ENCODE assay signal across 15 cellular contexts in genomic region chr10:14834588-14834987, GRCh38. TPM values are rescaled to one million over a fixed set of nuclear protein-coding genes. Genes with fewer than 3 reads are reported as not detected.
DNase-seq lines count a peak whose midpoint lies in the region; TF ChIP-seq lines count a peak whose summit lies in the region.
"Had no signal": no experiment of that assay in that cellular context is flagged by ENCODE, and none has a peak within 500 bp of the region (broad histone marks: within the 10 kb centered on the region; RNA-seq: fewer than 3 reads in every experiment).

No MANE protein-coding gene starts in this region.

- no peak overlapping the region for H3K4me3 ChIP-seq in esophagus muscularis mucosa
- H3K4me3 ChIP-seq: HAP-1 had no signal

- 90% methylated on average over 4 of the region's 4 CpGs for WGBS in esophagus muscularis mucosa

- no peak for TF ChIP-seq POLR2A in esophagus muscularis mucosa (IDR thresholded peaks at IDR 0.05; ENCODE audit: low read depth)

- no peaks in the 10 kb centered on the region for H3K36me3 ChIP-seq in esophagus muscularis mucosa

- intact Hi-C loops in esophagus muscularis mucosa (cut with DNase I), result no loop called here

- H3K27me3 Mint-ChIP-seq in nephron (ENCODE audit: low read depth), result peaks cover 3% of the 10 kb centered on the region

- no peak overlapping the region for H3K27ac ChIP-seq in esophagus muscularis mucosa (replicated peaks in 1 of 4)
- no peak overlapping the region for H3K27ac ChIP-seq in caudate nucleus (ENCODE audit: low read depth, low read length)

- DNase-seq in NCI-H69 (lab: John Stamatoyannopoulos, UW), result peak; percentile 1
- DNase-seq in esophagus muscularis mucosa (ENCODE audit: extremely low spot score), result peak; percentile 19
- no peak for DNase-seq in caudate nucleus (lab: John Stamatoyannopoulos, UW)
- no peak for DNase-seq in KG1 (lab: John Stamatoyannopoulos, UW)
- DNase-seq in OCI-M2 (lab: John Stamatoyannopoulos, UW; ENCODE audit: unreplicated experiment), result no peak
- no peak for DNase-seq in EL
- DNase-seq: DMS53, NCI-H1105, NCI-H1694, NCI-H2107, NCI-H526 treated with DMSO at 0.1 percent for 48 hours, RPMI8226 had no signal

- H3K9me3 ChIP-seq in esophagus muscularis mucosa, result no peaks in the 10 kb centered on the region
- H3K9me3 ChIP-seq: HAP-1 had no signal

- H3K9me3 Mint-ChIP-seq in nephron, result no peaks in the 10 kb centered on the region

- H3K27me3 ChIP-seq in esophagus muscularis mucosa, result no peaks in the 10 kb centered on the region

- TF ChIP-seq EP300 in esophagus muscularis mucosa (IDR thresholded peaks at IDR 0.05), result no peak

- peaks cover 13 to 20% (median 16%) of the 10 kb centered on the region in 4 donors for H3K4me1 ChIP-seq in esophagus muscularis mucosa

- H3K27ac Mint-ChIP-seq in nephron, result peak overlapping the region; percentile 6 to 35 (median 8)

- peaks cover 8% of the 10 kb centered on the region for H3K36me3 Mint-ChIP-seq in nephron (ENCODE audit: low read depth)

- H3K4me3 Mint-ChIP-seq in nephron, result peak overlapping the region in 2 of 3 experiments; percentile 7 to 46

- no peak for TF ChIP-seq CTCF in esophagus muscularis mucosa (IDR thresholded peaks at IDR 0.05)
- no peak for TF ChIP-seq CTCF in nephron (IDR thresholded peaks at IDR 0.05; ENCODE audit: unreplicated experiment in 3 of 3)

- peaks cover 23% of the 10 kb centered on the region for H3K4me1 Mint-ChIP-seq in nephron

RNA-seq across cellular contexts. Expression of gene CDNF, which starts 3.2 kb away (rescaled TPM):
- total RNA-seq in esophagus muscularis mucosa, result 1 to 10 TPM in 1 of 4 donors, under 1 TPM in 3; 0.45 to 3.7 (median 0.67) TPM
- total RNA-seq: HT-29 had no signal

RNA-seq across cellular contexts. Expression of gene HSPA14, which starts 3.5 kb away (rescaled TPM):
- 1 to 10 TPM; 6.8 to 9.8 (median 7.8) TPM for total RNA-seq in esophagus muscularis mucosa

RNA-seq across cellular contexts. Expression of gene MSANTD7, which starts 3.5 kb away (rescaled TPM):
- total RNA-seq in esophagus muscularis mucosa, result 10 to 100 TPM in 1 of 4 donors, 1 to 10 TPM in 3; 5.4 to 11.1 (median 8.0) TPM

RNA-seq across cellular contexts. Expression of gene SUV39H2, which starts 44.1 kb away (rescaled TPM):
- total RNA-seq in esophagus muscularis mucosa, result 1 to 10 TPM; 2.4 to 9.6 (median 4.3) TPM

RNA-seq across cellular contexts. Expression of gene FAM107B, which starts 59.9 kb away (rescaled TPM):
- total RNA-seq in esophagus muscularis mucosa, result 10 to 100 TPM in 2 of 4 donors, 1 to 10 TPM in 2; 7.5 to 14.1 (median 9.4) TPM

Comparison
In these comparisons a context has a peak if more than half of its experiments do, and no peak if none do; other contexts are left out.
1. DNase-seq: peak in NCI-H69 (single experiment) and esophagus muscularis mucosa (single experiment); none in caudate nucleus (0 of 61), KG1 (single experiment), OCI-M2 (single experiment) and EL (single experiment).